ENCODE assay signal across 8 cellular contexts in genomic region chr22:35400335-35400680, GRCh38. TPM values are rescaled to one million over a fixed set of nuclear protein-coding genes. Genes with fewer than 3 reads are reported as not detected.
A peak's percentile ranks its signal among the peaks of the same experiment; 100 is the strongest.
DNase-seq lines count a peak whose midpoint lies in the region; ATAC-seq, FAIRE-seq and TF ChIP-seq lines count a peak whose summit lies in the region.

No MANE protein-coding gene starts in this region.

- H3K27ac ChIP-seq in HUES6 (ENCODE audit: low read depth, low read length) (peak overlapping the region; percentile 97), kidney (ENCODE audit: low read depth in 2 of 2, low read length in 2 of 2) (no peak overlapping the region)

- no peak for FAIRE-seq in kidney (lab: Jason Lieb, UNC)

- intact Hi-C loops in kidney (cut with DNase I), result no loop called here

- peak; percentile 15 to 26 for ATAC-seq in activated CD4-positive, CD25-positive, alpha-beta regulatory T cell treated with anti-CD3 and anti-CD28 coated beads, Interleukin-2, amount 50 U/mL, for 24 hours

- DNase-seq in activated CD4-positive, CD25-positive, alpha-beta regulatory T cell treated with anti-CD3 and anti-CD28 coated beads, Interleukin-2, amount 50 U/mL, for 72 hours, result no peak
- DNase-seq in adipocyte (ENCODE audit: low read depth) (no peak), kidney (peak; percentile 83), mesenteric fat pad (ENCODE audit: low spot score) (no peak), cerebellum (ENCODE audit: low spot score) (no peak)
- DNase-seq in stimulated activated naive CD4-positive, alpha-beta T cell treated with Interleukin-2 at 50 U/mL for 16 hours (lab: John Stamatoyannopoulos, UW), result peak; percentile 31

- H3K9me3 ChIP-seq in HUES6 (ENCODE audit: control insufficient read depth, insufficient read depth, low read depth, low read length), result no peaks in the 10 kb centered on the region
- no peaks in the 10 kb centered on the region for H3K9me3 ChIP-seq in adipocyte (ENCODE audit: control insufficient read depth, low read length)
- no peaks in the 10 kb centered on the region for H3K9me3 ChIP-seq in kidney (ENCODE audit: control insufficient read depth in 1 of 2, low read length in 2 of 2)

- H3K4me3 ChIP-seq in HUES6 (ENCODE audit: low read depth, low read length) (peak overlapping the region; percentile 87), adipocyte (ENCODE audit: low read length) (peak overlapping the region; percentile 94), kidney (ENCODE audit: low read length in 2 of 2) (peak overlapping the region; percentile 82 to 85)

- no peak for TF ChIP-seq CTCF in kidney (IDR thresholded peaks at IDR 0.05; ENCODE audit: borderline replicate concordance, extremely low read depth, insufficient read depth)

- H3K36me3 ChIP-seq in HUES6 (ENCODE audit: control insufficient read depth, insufficient read depth, low read length) (peaks cover 41% of the 10 kb centered on the region), adipocyte (ENCODE audit: control insufficient read depth, insufficient read depth, low read length, severe bottlenecking) (no peaks in the 10 kb centered on the region), kidney (ENCODE audit: control insufficient read depth in 1 of 2, insufficient read depth in 2 of 2, low read length in 2 of 2) (peaks cover 0 to 4% of the 10 kb centered on the region in 2 donors)

- H3K27me3 ChIP-seq in HUES6 (ENCODE audit: control insufficient read depth, insufficient read depth, low read length) (no peaks in the 10 kb centered on the region), adipocyte (replicated peaks; ENCODE audit: control insufficient read depth, insufficient read depth, low read length) (no peaks in the 10 kb centered on the region)

- H3K4me1 ChIP-seq in HUES6 (ENCODE audit: control insufficient read depth, insufficient read depth, low read length) (peaks cover 23% of the 10 kb centered on the region), adipocyte (ENCODE audit: control insufficient read depth, insufficient read depth, low read length) (peaks cover 8% of the 10 kb centered on the region), kidney (ENCODE audit: control insufficient read depth in 1 of 2, insufficient read depth in 1 of 2, low read depth in 1 of 2, low read length in 2 of 2) (peaks cover 0 to 3% of the 10 kb centered on the region in 2 donors)

- H3K9ac ChIP-seq in HUES6 (ENCODE audit: low read length), result peak overlapping the region; percentile 99
- H3K9ac ChIP-seq in adipocyte (ENCODE audit: low read length), result peak overlapping the region; percentile 84
- peak overlapping the region; percentile 44 to 65 for H3K9ac ChIP-seq in kidney (ENCODE audit: low read length in 2 of 2)

RNA-seq across cellular contexts. Expression of gene MCM5, which starts 0.4 kb away (rescaled TPM):
- total RNA-seq in kidney (26.4 TPM), mesenteric fat pad (12.4 TPM), cerebellum (35.8 TPM)
- 10.2 TPM for polyA plus RNA-seq in kidney (ENCODE audit: insufficient read depth, low read depth, low replicate concordance)

RNA-seq across cellular contexts. Expression of gene HMOX1, which starts 19.4 kb away (rescaled TPM):
- total RNA-seq in kidney (37.7 TPM), mesenteric fat pad (87.0 TPM), cerebellum (4.3 TPM)
- 234 TPM for polyA plus RNA-seq in kidney (ENCODE audit: insufficient read depth, low read depth, low replicate concordance)

Comparison
In these comparisons a context has a peak if more than half of its experiments do, and no peak if none do; other contexts are left out.
1. DNase-seq: peak in kidney (single experiment) and stimulated activated naive CD4-positive, alpha-beta T cell treated with Interleukin-2 at 50 U/mL for 16 hours (single experiment); none in activated CD4-positive, CD25-positive, alpha-beta regulatory T cell treated with anti-CD3 and anti-CD28 coated beads, Interleukin-2, amount 50 U/mL, for 72 hours (single experiment), adipocyte (single experiment), mesenteric fat pad (single experiment) and cerebellum (single experiment).
2. Peak in every context shown above with its lines, with median percentiles within 50 percentile points of each other: H3K4me3 ChIP-seq and H3K9ac ChIP-seq.